In genomic region chr11:116691779-116692178, GRCh38 we compare ENCODE assay signal across 8 cellular contexts.
A peak's percentile ranks its signal among the peaks of the same experiment; 100 is the strongest.
DNase-seq lines count a peak whose midpoint lies in the region; ATAC-seq, FAIRE-seq and TF ChIP-seq lines count a peak whose summit lies in the region.
"Had no signal": no experiment of that assay in that cellular context is flagged by ENCODE, and none has a peak within 500 bp of the region (broad histone marks: within the 10 kb centered on the region; RNA-seq: fewer than 3 reads in every experiment).

No MANE protein-coding gene starts in this region.

- FAIRE-seq in GM12891 (lab: Jason Lieb, UNC): peak; percentile 87
- FAIRE-seq: colon had no signal

- TF ChIP-seq EP300 in sigmoid colon (IDR thresholded peaks at IDR 0.05): no peak

- 14 to 16% methylated on average over 9 of the region's 9 CpGs for WGBS in heart right ventricle, 2 donors
- WGBS in sigmoid colon, 2 donors: 12 to 14% methylated on average over 9 of the region's 9 CpGs

- no peaks in the 10 kb centered on the region for H3K36me3 ChIP-seq in heart right ventricle
- H3K36me3 ChIP-seq in sigmoid colon: no peaks in the 10 kb centered on the region

- H3K27me3 ChIP-seq in heart right ventricle (peaks cover 0 to 32% (median 16%) of the 10 kb centered on the region in 7 donors), sigmoid colon (peaks cover 0 to 4% (median 0%) of the 10 kb centered on the region in 3 donors)

- H3K9me3 ChIP-seq in heart right ventricle (no peaks in the 10 kb centered on the region), sigmoid colon (no peaks in the 10 kb centered on the region)

- H3K4me3 ChIP-seq in heart right ventricle (no peak overlapping the region), sigmoid colon (no peak overlapping the region)

- no peak overlapping the region for H3K27ac ChIP-seq in heart right ventricle
- no peak overlapping the region for H3K27ac ChIP-seq in sigmoid colon

- no peak for TF ChIP-seq POLR2A in GM12891 (IDR thresholded peaks at IDR 0.05; ENCODE audit: low read depth, low read length)
- no peak for TF ChIP-seq POLR2A in sigmoid colon (IDR thresholded peaks at IDR 0.05)

- ATAC-seq in heart right ventricle: peak in 6 of 8 donors; percentile 48 to 72 (median 68)

- TF ChIP-seq CTCF in heart right ventricle (IDR thresholded peaks at IDR 0.05): peak; percentile 69 to 83 (median 79)
- peak; percentile 79 to 89 (median 83) for TF ChIP-seq CTCF in sigmoid colon (IDR thresholded peaks at IDR 0.05)

- intact Hi-C loops in heart right ventricle (cut with DNase I) (loop anchor here in 7 of 10 donors (2.0 to 10.0 kb wide), 5 partner anchors 237 to 1957 kb away; no protein-coding TSS in a partner anchor), sigmoid colon (cut with DNase I) (loop anchor here (1.0 to 10.0 kb wide), 5 partner anchors 237 to 1367 kb away; no protein-coding TSS in a partner anchor)

- H3K4me1 ChIP-seq in heart right ventricle (no peaks in the 10 kb centered on the region), sigmoid colon (no peaks in the 10 kb centered on the region)

- DNase-seq in GM12891 (ENCODE audit: insufficient read length, low spot score) (peak; percentile 91), HT-29 (ENCODE audit: low spot score) (peak; percentile 64), RKO (ENCODE audit: low spot score) (peak; percentile 38), heart right ventricle (peak in 1 of 2 donors; percentile 25), sigmoid colon (peak; percentile 68), foreskin melanocyte (no peak)
- peak; percentile 38 for DNase-seq in activated gamma-delta T cell treated with anti-CD3 and anti-CD28 coated beads, Interleukin-2, amount 50 U/mL, for 16 hours (ENCODE audit: low read depth)

TF ChIP-seq in GM12891, 5 proteins besides CTCF, POLR2A, EP300 and RAD21:
- no peak for TF ChIP-seq PAX5 (IDR thresholded peaks at IDR 0.05; ENCODE audit: insufficient read depth, low read length, severe bottlenecking)
- no peak for TF ChIP-seq TAF1 (IDR thresholded peaks at IDR 0.05; ENCODE audit: low read depth, low read length)
- no peak for TF ChIP-seq POU2F2 (IDR thresholded peaks at IDR 0.05; ENCODE audit: low read depth, low read length)
- no peak for TF ChIP-seq SPI1 (IDR thresholded peaks at IDR 0.05; ENCODE audit: low read depth, low read length)
- TF ChIP-seq POLR2AphosphoS5 (IDR thresholded peaks at IDR 0.05; ENCODE audit: low read depth, low read length): no peak
